In the genomic region with DNA sequence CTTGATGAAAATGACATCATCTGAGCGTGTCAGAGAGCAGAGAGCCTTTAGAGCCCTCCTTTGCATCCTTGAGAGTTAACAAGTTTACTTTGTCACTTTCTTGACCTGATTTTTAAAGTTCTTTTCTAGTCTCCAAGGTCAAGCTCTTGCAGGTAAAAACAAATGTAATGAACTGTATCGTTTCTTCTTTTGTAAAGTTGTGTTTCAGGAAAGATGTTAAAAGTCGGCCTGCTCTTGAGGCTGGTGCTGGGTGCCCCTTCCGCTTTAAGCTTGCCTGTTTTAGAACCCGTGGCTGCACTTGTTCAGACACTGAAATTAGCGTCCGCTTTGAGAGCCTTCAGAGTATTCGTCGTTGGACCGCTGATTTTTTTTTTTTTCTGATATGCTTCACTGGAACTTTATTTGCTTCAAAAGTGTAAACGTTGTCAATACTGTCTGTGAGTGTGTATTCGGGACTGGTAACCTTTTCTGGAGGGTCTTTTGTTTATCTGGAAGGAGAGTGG, we compare ENCODE assay signal across 8 cellular contexts. TPM values are rescaled to one million over a fixed set of nuclear protein-coding genes. Genes with fewer than 3 reads are reported as not detected.
DNase-seq lines count a peak whose midpoint lies in the region; ATAC-seq and TF ChIP-seq lines count a peak whose summit lies in the region.

No MANE protein-coding gene starts in this region.

- TF ChIP-seq POLR2A in adrenal gland (IDR thresholded peaks at IDR 0.05) (no peak), spleen (IDR thresholded peaks at IDR 0.05) (peak in 1 of 3 donors; percentile 18)

- H3K4me3 ChIP-seq in adrenal gland (peak overlapping the region; percentile 10 to 98 (median 76)), iPS-18c (ENCODE audit: insufficient read depth, low read depth, low read length) (peak overlapping the region; percentile 80), spleen (peak overlapping the region; percentile 65 to 94 (median 76))

- in situ Hi-C loops in KBM-7 (cut with MboI; ENCODE audit: low pct_unique_long_range_greater_than_20kb, low sequenced_read_pairs), result no loop called here

- H3K36me3 ChIP-seq in adrenal gland (replicated peaks in 1 of 2), result no peaks in the 10 kb centered on the region
- H3K36me3 ChIP-seq in spleen, result no peaks in the 10 kb centered on the region

- H3K9me3 ChIP-seq in adrenal gland (replicated peaks in 1 of 3) (no peaks in the 10 kb centered on the region), iPS-18c (ENCODE audit: control insufficient read depth, insufficient read depth, low read length) (peaks cover 4% of the 10 kb centered on the region), spleen (no peaks in the 10 kb centered on the region)

- DNase-seq in ELR (ENCODE audit: low read depth) (peak; percentile 44), KBM-7 (peak; percentile 59), adrenal gland (peak in 3 of 7 donors; percentile 24 to 33 (median 29)), spleen (no peak)
- no peak for DNase-seq in activated effector memory CD4-positive, alpha-beta T cell treated with anti-CD3 and anti-CD28 coated beads, Interleukin-2, amount 50 U/mL, for 16 hours

- intact Hi-C loops in adrenal gland (cut with DNase I) (loop anchor here (5.0 to 10.0 kb wide), 3 partner anchors 47 to 88 kb away; partner anchors contain the start of gene TRAK1 (in 1 of the 2)), spleen (cut with DNase I; ENCODE audit: low total_unique reads) (loop anchor here (10.0 kb wide), 1 partner anchor 50 kb away; the partner anchor contains the start of gene ULK4)

- ATAC-seq in HG03175 (IDR thresholded peaks at IDR 0.05; ENCODE audit: unreplicated experiment) (no peak), HG03108 (IDR thresholded peaks at IDR 0.05; ENCODE audit: unreplicated experiment) (no peak)

- 1 to 2% (median 1%) methylated on average over 12 of the region's 12 CpGs for whole genome bisulfite sequencing in adrenal gland, 4 donors
- 1 to 2% (median 1%) methylated on average over 12 of the region's 12 CpGs for WGBS in spleen, 5 donors

- H3K4me1 ChIP-seq in adrenal gland (replicated peaks in 1 of 2) (peaks cover 18 to 40% of the 10 kb centered on the region in 2 donors), spleen (peaks cover 38 to 77% (median 58%) of the 10 kb centered on the region in 6 donors)

- H3K27ac ChIP-seq in adrenal gland (peak overlapping the region in 4 of 5 donors; percentile 17 to 94 (median 67)), spleen (peak overlapping the region; percentile 75 to 100 (median 98))

- no peak for TF ChIP-seq CTCF in adrenal gland (IDR thresholded peaks at IDR 0.05)
- TF ChIP-seq CTCF in spleen (IDR thresholded peaks at IDR 0.05 in 8 of 11, conservative IDR thresholded peaks at IDR 0.05 in 3 of 11), result no peak

- H3K27me3 ChIP-seq in adrenal gland (no peaks in the 10 kb centered on the region), spleen (replicated peaks in 1 of 7) (no peaks in the 10 kb centered on the region)

RNA-seq across cellular contexts. Expression of gene ULK4, which starts 52.6 kb away (rescaled TPM):
- total RNA-seq in adrenal gland, result 10 to 100 TPM in 3 of 8 donors, 1 to 10 TPM in 5; 2.9 to 24.5 (median 8.3) TPM
- 1 to 10 TPM; 1.6 to 4.0 (median 2.7) TPM for polyA plus RNA-seq in adrenal gland
- total RNA-seq in spleen, result 10 to 100 TPM; 10.8 to 33.3 (median 15.7) TPM
- polyA plus RNA-seq in spleen, result 1 to 10 TPM; 2.0 to 3.1 (median 2.5) TPM

Comparison
In these comparisons a context has a peak if more than half of its experiments do, and no peak if none do; other contexts are left out.
1. DNase-seq: peak in ELR (single experiment) and KBM-7 (single experiment); none in spleen (single experiment) and activated effector memory CD4-positive, alpha-beta T cell treated with anti-CD3 and anti-CD28 coated beads, Interleukin-2, amount 50 U/mL, for 16 hours (single experiment).
2. Peak in every context shown above with its lines, with median percentiles within 50 percentile points of each other: H3K4me3 ChIP-seq.